8 cellular contexts compared by ENCODE assay signal in the genomic region with DNA sequence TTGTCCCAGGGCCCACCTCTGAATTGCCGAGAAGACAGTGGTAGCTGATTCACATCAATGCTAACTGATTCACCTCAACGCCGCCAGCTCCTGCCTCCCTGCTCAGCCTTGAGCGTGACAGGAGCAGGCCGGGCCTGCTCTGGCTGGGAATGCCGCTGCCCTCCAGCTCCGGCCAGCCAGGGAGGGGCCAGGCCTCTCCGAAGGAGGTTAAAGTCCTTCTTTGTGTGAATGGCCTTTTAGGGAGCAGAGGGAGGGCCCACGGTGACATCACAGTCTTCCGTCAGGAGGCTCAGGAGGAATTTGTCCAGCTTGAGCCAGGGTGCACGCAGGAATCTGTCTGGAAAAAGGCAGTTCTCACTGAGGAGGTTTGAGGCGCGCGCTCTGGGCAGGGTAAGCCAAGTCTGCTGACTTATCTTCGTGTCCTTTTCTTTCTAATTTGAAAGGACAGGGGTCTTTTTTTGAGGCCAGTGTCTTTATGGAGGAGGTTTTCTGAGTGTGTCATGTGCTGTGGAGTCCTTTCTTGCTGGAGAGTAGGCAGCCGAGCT.
DNase-seq lines count a peak whose midpoint lies in the region; ATAC-seq, FAIRE-seq and TF ChIP-seq lines count a peak whose summit lies in the region.

No MANE protein-coding gene starts in this region.

- no peak for DNase-seq in activated T-helper 2 cell treated with anti-CD3 and anti-CD28 coated beads, Interferon-gamma antibody, Interleukin-2, Interleukin-4, amounts not matched to agents 10 μg/mL and 5 μg/mL and 100 μg/mL, durations not matched to agents 14 hours and 24 hours and 36 hours (ENCODE audit: low spot score)
- DNase-seq in right atrium auricular region (ENCODE audit: low spot score): peak; percentile 96
- DNase-seq in retina: peak; percentile 83
- no peak for DNase-seq in activated CD4-positive, CD25-positive, alpha-beta regulatory T cell (lab: John Stamatoyannopoulos, UW)
- no peak for DNase-seq in effector memory CD4-positive, alpha-beta T cell
- DNase-seq in GM12892 (ENCODE audit: insufficient read length): no peak

- peak overlapping the region; percentile 35 to 39 for H3K4me3 ChIP-seq in right atrium auricular region
- H3K4me3 ChIP-seq in effector memory CD4-positive, alpha-beta T cell (ENCODE audit: insufficient read depth, low read depth, low read length, poor library complexity, severe bottlenecking): no peak overlapping the region

- peak overlapping the region; percentile 66 for H3K27ac Mint-ChIP-seq in activated T-helper 2 cell treated with anti-CD3 and anti-CD28 coated beads, Interferon-gamma antibody, Interleukin-2, Interleukin-4, amounts not matched to agents 10 μg/mL and 5 μg/mL and 100 μg/mL, durations not matched to agents 14 hours and 24 hours and 36 hours

- peaks cover 17% of the 10 kb centered on the region for H3K36me3 Mint-ChIP-seq in activated T-helper 2 cell treated with anti-CD3 and anti-CD28 coated beads, Interferon-gamma antibody, Interleukin-2, Interleukin-4, amounts not matched to agents 10 μg/mL and 5 μg/mL and 100 μg/mL, durations not matched to agents 14 hours and 24 hours and 36 hours (ENCODE audit: low read depth)

- intact Hi-C loops in activated T-helper 2 cell treated with anti-CD3 and anti-CD28 coated beads, Interferon-gamma antibody, Interleukin-2, Interleukin-4, amounts not matched to agents 10 μg/mL and 5 μg/mL and 100 μg/mL, durations not matched to agents 14 hours and 24 hours and 36 hours (cut with micrococcal nuclease): no loop called here

- H3K27ac ChIP-seq in right atrium auricular region: peak overlapping the region; percentile 82 to 93
- H3K27ac ChIP-seq in effector memory CD4-positive, alpha-beta T cell (ENCODE audit: insufficient read depth, low read length, poor library complexity, severe bottlenecking): no peak overlapping the region

- H3K4me3 Mint-ChIP-seq in activated T-helper 2 cell treated with anti-CD3 and anti-CD28 coated beads, Interferon-gamma antibody, Interleukin-2, Interleukin-4, amounts not matched to agents 10 μg/mL and 5 μg/mL and 100 μg/mL, durations not matched to agents 14 hours and 24 hours and 36 hours (ENCODE audit: low read depth): no peak overlapping the region

- H3K4me1 ChIP-seq in ES-I3 (ENCODE audit: insufficient read depth, low read length) (peaks cover 75% of the 10 kb centered on the region), right atrium auricular region (peaks cover 0 to 79% of the 10 kb centered on the region in 2 donors)
- H3K4me1 ChIP-seq in effector memory CD4-positive, alpha-beta T cell (ENCODE audit: control insufficient read depth, insufficient read depth, low read length, poor library complexity, severe bottlenecking): no peaks in the 10 kb centered on the region

- H3K9me3 ChIP-seq in ES-I3 (ENCODE audit: control insufficient read depth, insufficient read depth, low read length) (no peaks in the 10 kb centered on the region), right atrium auricular region (no peaks in the 10 kb centered on the region)
- no peaks in the 10 kb centered on the region for H3K9me3 ChIP-seq in effector memory CD4-positive, alpha-beta T cell (ENCODE audit: control insufficient read depth, low read length)

- no peak for TF ChIP-seq CTCF in right atrium auricular region (IDR thresholded peaks at IDR 0.05)

- no peak for ATAC-seq in HG03571 (IDR thresholded peaks at IDR 0.05; ENCODE audit: unreplicated experiment)

- H3K27me3 Mint-ChIP-seq in activated T-helper 2 cell treated with anti-CD3 and anti-CD28 coated beads, Interferon-gamma antibody, Interleukin-2, Interleukin-4, amounts not matched to agents 10 μg/mL and 5 μg/mL and 100 μg/mL, durations not matched to agents 14 hours and 24 hours and 36 hours (ENCODE audit: low read depth): no peaks in the 10 kb centered on the region

- H3K9ac ChIP-seq in ES-I3 (ENCODE audit: low read depth, low read length): peak overlapping the region; percentile 38

- H3K27me3 ChIP-seq in right atrium auricular region: no peaks in the 10 kb centered on the region
- no peaks in the 10 kb centered on the region for H3K27me3 ChIP-seq in effector memory CD4-positive, alpha-beta T cell (replicated peaks; ENCODE audit: control insufficient read depth, insufficient read depth, low read length, poor library complexity, severe bottlenecking)

- no peak for FAIRE-seq in GM12892 (lab: Jason Lieb, UNC)

- no peak for TF ChIP-seq POLR2A in GM12892 (IDR thresholded peaks at IDR 0.05; ENCODE audit: low read depth, low read length)

- H3K9me3 Mint-ChIP-seq in activated T-helper 2 cell treated with anti-CD3 and anti-CD28 coated beads, Interferon-gamma antibody, Interleukin-2, Interleukin-4, amounts not matched to agents 10 μg/mL and 5 μg/mL and 100 μg/mL, durations not matched to agents 14 hours and 24 hours and 36 hours: no peaks in the 10 kb centered on the region

- H3K4me1 Mint-ChIP-seq in activated T-helper 2 cell treated with anti-CD3 and anti-CD28 coated beads, Interferon-gamma antibody, Interleukin-2, Interleukin-4, amounts not matched to agents 10 μg/mL and 5 μg/mL and 100 μg/mL, durations not matched to agents 14 hours and 24 hours and 36 hours (ENCODE audit: low read depth): peaks cover 61% of the 10 kb centered on the region

- H3K36me3 ChIP-seq in ES-I3 (ENCODE audit: insufficient read depth, low read length) (no peaks in the 10 kb centered on the region), right atrium auricular region (no peaks in the 10 kb centered on the region)
- no peaks in the 10 kb centered on the region for H3K36me3 ChIP-seq in effector memory CD4-positive, alpha-beta T cell (ENCODE audit: control insufficient read depth, insufficient read depth, low read length)

Comparison
In these comparisons a context has a peak if more than half of its experiments do, and no peak if none do; other contexts are left out.
1. DNase-seq: peak in right atrium auricular region (single experiment) and retina (single experiment); none in activated T-helper 2 cell treated with anti-CD3 and anti-CD28 coated beads, Interferon-gamma antibody, Interleukin-2, Interleukin-4, amounts not matched to agents 10 μg/mL and 5 μg/mL and 100 μg/mL, durations not matched to agents 14 hours and 24 hours and 36 hours (single experiment), activated CD4-positive, CD25-positive, alpha-beta regulatory T cell (0 of 4), effector memory CD4-positive, alpha-beta T cell (0 of 3) and GM12892 (single experiment).